Comparison of ENCODE assay signal across 8 cellular contexts in genomic region chr11:122159173-122159701, GRCh38. TPM values are rescaled to one million over a fixed set of nuclear protein-coding genes. Genes with fewer than 3 reads are reported as not detected.
A peak's percentile ranks its signal among the peaks of the same experiment; 100 is the strongest.
DNase-seq lines count a peak whose midpoint lies in the region; ATAC-seq and TF ChIP-seq lines count a peak whose summit lies in the region.

No MANE protein-coding gene starts in this region.

- peak overlapping the region; percentile 27 for H3K4me3 ChIP-seq in retinal pigment epithelial cell (ENCODE audit: low read length)
- H3K4me3 ChIP-seq in lower leg skin (ENCODE audit: low read depth, poor library complexity, severe bottlenecking): no peak overlapping the region

- DNase-seq in EH (ENCODE audit: low read depth) (peak; percentile 71), head of caudate nucleus (peak; percentile 28 to 82 (median 62)), retinal pigment epithelial cell (ENCODE audit: low read depth) (no peak), lower leg skin (ENCODE audit: low spot score in 2 of 2) (no peak), NCI-H82 (lab: John Stamatoyannopoulos, UW) (no peak)
- DNase-seq in NK-92 treated with Interleukin-12 subunit alpha and Interleukin-12 subunit beta, amount 100 ng/mL, for 24 hours (lab: John Stamatoyannopoulos, UW): no peak
- no peak for DNase-seq in activated CD8-positive, alpha-beta memory T cell treated with anti-CD3 and anti-CD28 coated beads for 24 hours

- 29 to 34% methylated on average over 12 of the region's 12 CpGs for WGBS in lower leg skin, 2 donors

- no peak for TF ChIP-seq CTCF in retinal pigment epithelial cell (conservative IDR thresholded peaks at IDR 0.05; ENCODE audit: low read depth, low read length)
- TF ChIP-seq CTCF in lower leg skin (IDR thresholded peaks at IDR 0.05): no peak

- intact Hi-C loops in head of caudate nucleus (cut with DNase I) (loop anchor here (5.0 kb wide), 1 partner anchor 57 kb away; no protein-coding TSS in a partner anchor), lower leg skin (cut with DNase I; ENCODE audit: low total_unique reads) (no loop called here)

- TF ChIP-seq POLR2A in lower leg skin (IDR thresholded peaks at IDR 0.05): no peak

- ATAC-seq in SK-N-SH treated with all-trans-retinoic acid at 6 μM for 48 hours: peak; percentile 47

TF ChIP-seq in SK-N-SH treated with all-trans-retinoic acid at 6 μM for 48 hours, 23 proteins besides CTCF, POLR2A, EP300 and RAD21:
- TF ChIP-seq POU6F1 (CRISPR knock-in tag; IDR thresholded peaks at IDR 0.05; ENCODE audit: borderline replicate concordance, low read depth) (no peak), ESRRG (CRISPR knock-in tag; IDR thresholded peaks at IDR 0.05) (no peak), ZNF565 (CRISPR knock-in tag; conservative IDR thresholded peaks at IDR 0.05; ENCODE audit: low read depth) (no peak), RARB (CRISPR knock-in tag; IDR thresholded peaks at IDR 0.05) (no peak), CREB5 (CRISPR knock-in tag; IDR thresholded peaks at IDR 0.05; ENCODE audit: low read depth) (no peak), ZC3H10 (CRISPR knock-in tag; IDR thresholded peaks at IDR 0.05) (no peak), PPARA (CRISPR knock-in tag; IDR thresholded peaks at IDR 0.05; ENCODE audit: borderline replicate concordance) (no peak), GLIS3 (CRISPR knock-in tag; IDR thresholded peaks at IDR 0.05) (no peak), OSR1 (CRISPR knock-in tag; IDR thresholded peaks at IDR 0.05) (no peak), ZFP3 (CRISPR knock-in tag; IDR thresholded peaks at IDR 0.05) (no peak)
- TF ChIP-seq, protein P1, sequence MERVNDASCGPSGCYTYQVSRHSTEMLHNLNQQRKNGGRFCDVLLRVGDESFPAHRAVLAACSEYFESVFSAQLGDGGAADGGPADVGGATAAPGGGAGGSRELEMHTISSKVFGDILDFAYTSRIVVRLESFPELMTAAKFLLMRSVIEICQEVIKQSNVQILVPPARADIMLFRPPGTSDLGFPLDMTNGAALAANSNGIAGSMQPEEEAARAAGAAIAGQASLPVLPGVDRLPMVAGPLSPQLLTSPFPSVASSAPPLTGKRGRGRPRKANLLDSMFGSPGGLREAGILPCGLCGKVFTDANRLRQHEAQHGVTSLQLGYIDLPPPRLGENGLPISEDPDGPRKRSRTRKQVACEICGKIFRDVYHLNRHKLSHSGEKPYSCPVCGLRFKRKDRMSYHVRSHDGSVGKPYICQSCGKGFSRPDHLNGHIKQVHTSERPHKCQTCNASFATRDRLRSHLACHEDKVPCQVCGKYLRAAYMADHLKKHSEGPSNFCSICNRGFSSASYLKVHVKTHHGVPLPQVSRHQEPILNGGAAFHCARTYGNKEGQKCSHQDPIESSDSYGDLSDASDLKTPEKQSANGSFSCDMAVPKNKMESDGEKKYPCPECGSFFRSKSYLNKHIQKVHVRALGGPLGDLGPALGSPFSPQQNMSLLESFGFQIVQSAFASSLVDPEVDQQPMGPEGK (CRISPR knock-in tag; IDR thresholded peaks at IDR 0.05; ENCODE audit: borderline replicate concordance): no peak

RNA-seq across cellular contexts. Expression of gene BLID, which starts 43.2 kb away (rescaled TPM):
- under 1 TPM in 1 of 4 donors, not detected in 3; 0.75 TPM for total RNA-seq in lower leg skin

Comparison
In these comparisons a context has a peak if more than half of its experiments do, and no peak if none do; other contexts are left out.
1. DNase-seq: peak in EH (single experiment) and head of caudate nucleus (42 of 42); none in retinal pigment epithelial cell (single experiment), lower leg skin (0 of 2), NK-92 treated with Interleukin-12 subunit alpha and Interleukin-12 subunit beta, amount 100 ng/mL, for 24 hours (single experiment), activated CD8-positive, alpha-beta memory T cell treated with anti-CD3 and anti-CD28 coated beads for 24 hours (single experiment) and NCI-H82 (single experiment).